Comparison of ENCODE assay signal across 27 cellular contexts in genomic region chr2:65022189-65022588, GRCh38.
"Had no signal": no experiment of that assay in that cellular context is flagged by ENCODE, and none has a peak within 500 bp of the region (broad histone marks: within the 10 kb centered on the region; RNA-seq: fewer than 3 reads in every experiment).

No MANE protein-coding gene starts in this region.

- H3K9me3 Mint-ChIP-seq: activated naive CD4-positive, alpha-beta T cell treated with anti-CD3 and anti-CD28 coated beads, Interleukin-2, amount 50 U/mL, for 72 hours; brain; central memory CD8-positive, alpha-beta T cell; T-helper 1 cell treated with Interleukin-12 subunit alpha and Interleukin-12 subunit beta and Interleukin-4 antibody, amounts not matched to agents 30 μg/mL and 1 μg/mL, for 36 hours; WTC11 had no signal

- H3K27me3 Mint-ChIP-seq: central memory CD8-positive, alpha-beta T cell had no signal

- H3K4me3 Mint-ChIP-seq: activated CD8-positive, alpha-beta T cell treated with anti-CD3 and anti-CD28 coated beads, Interleukin-2, amount 10 ng/mL, durations not matched to agents 7 days and 5 days; brain; central memory CD8-positive, alpha-beta T cell; T-helper 1 cell treated with Interleukin-12 subunit alpha and Interleukin-12 subunit beta and Interleukin-4 antibody, amounts not matched to agents 30 μg/mL and 1 μg/mL, for 36 hours; WTC11 had no signal

- H3K4me1 Mint-ChIP-seq: central memory CD8-positive, alpha-beta T cell had no signal

- ATAC-seq: activated CD8-positive, alpha-beta T cell treated with anti-CD3 and anti-CD28 coated beads, Interleukin-2, amount 10 ng/mL, durations not matched to agents 7 days and 5 days; activated naive CD4-positive, alpha-beta T cell treated with anti-CD3 and anti-CD28 coated beads, Interleukin-2, amount 50 U/mL, for 72 hours; Panc1; Right ventricle myocardium inferior; WTC11 had no signal

- DNase-seq: activated CD4-positive, alpha-beta T cell treated with anti-CD3 and anti-CD28 coated beads for 48 hours; activated CD4-positive, alpha-beta T cell treated with anti-CD3 and anti-CD28 coated beads, Interleukin-2, amount 50 U/mL, for 4 hours; activated CD4-positive, CD25-positive, alpha-beta regulatory T cell treated with anti-CD3 and anti-CD28 coated beads, Interleukin-2, amount 50 U/mL, for 72 hours; activated CD8-positive, alpha-beta memory T cell treated with anti-CD3 and anti-CD28 coated beads, Interleukin-2, amount 50 U/mL, for 48 hours; activated CD8-positive, alpha-beta T cell treated with anti-CD3 and anti-CD28 coated beads, Interleukin-2, amount 10 ng/mL, durations not matched to agents 7 days and 5 days; activated effector memory CD4-positive, alpha-beta T cell treated with Interleukin-2 at 50 U/mL for 16 hours; activated naive CD4-positive, alpha-beta T cell treated with Interleukin-2 at 50 U/mL for 16 hours; activated T-cell treated with anti-CD3 and anti-CD28 coated beads, Interleukin-2, amount 50 U/mL, for 1 hour; amygdala; MM.1S; NCI-H1105; NCI-H1436; NCI-H1694 treated with DMSO at 0.1 percent for 48 hours; NCI-H2029 treated with DMSO at 0.1 percent for 48 hours; NCI-H510A treated with DMSO at 0.1 percent for 48 hours; NCI-H69; NK-92 treated with Interleukin-12 subunit alpha and Interleukin-12 subunit beta, amount 100 ng/mL, for 24 hours; RPMI8226; T-helper 9 cell had no signal

- H3K27ac Mint-ChIP-seq: activated CD8-positive, alpha-beta T cell treated with anti-CD3 and anti-CD28 coated beads, Interleukin-2, amount 10 ng/mL, durations not matched to agents 7 days and 5 days; T-helper 1 cell treated with Interleukin-12 subunit alpha and Interleukin-12 subunit beta and Interleukin-4 antibody, amounts not matched to agents 30 μg/mL and 1 μg/mL, for 36 hours; WTC11 had no signal

- FAIRE-seq: astrocyte had no signal
